Comparison of ENCODE assay signal across 11 cellular contexts in genomic region chr5:158511454-158511853, GRCh38.
DNase-seq lines count a peak whose midpoint lies in the region; ATAC-seq and TF ChIP-seq lines count a peak whose summit lies in the region.
"Had no signal": no experiment of that assay in that cellular context is flagged by ENCODE, and none has a peak within 500 bp of the region (broad histone marks: within the 10 kb centered on the region; RNA-seq: fewer than 3 reads in every experiment).

No MANE protein-coding gene starts in this region.

- peaks cover 0 to 3% (median 0%) of the 10 kb centered on the region in 4 donors for H3K9me3 ChIP-seq in stomach

- H3K27me3 ChIP-seq in stomach, result no peaks in the 10 kb centered on the region

- no peak for TF ChIP-seq POLR2A in stomach (IDR thresholded peaks at IDR 0.05)

- no peaks in the 10 kb centered on the region for H3K4me1 ChIP-seq in stomach

- no peak overlapping the region for H3K27ac ChIP-seq in stomach

- ATAC-seq in GM19043 (IDR thresholded peaks at IDR 0.05; ENCODE audit: low read depth, unreplicated experiment), result peak; percentile 96
- ATAC-seq in HG02678 (IDR thresholded peaks at IDR 0.05; ENCODE audit: unreplicated experiment), result peak; percentile 82
- peak; percentile 93 for ATAC-seq in HG03565 (IDR thresholded peaks at IDR 0.05; ENCODE audit: unreplicated experiment)
- ATAC-seq in HG03045 (IDR thresholded peaks at IDR 0.05; ENCODE audit: unreplicated experiment), result no peak

- DNase-seq in DMS53 treated with DMSO at 0.1 percent for 48 hours (lab: John Stamatoyannopoulos, UW; ENCODE audit: unreplicated experiment), result peak; percentile 5
- no peak for DNase-seq in stimulated activated CD8-positive, alpha-beta memory T cell treated with anti-CD3 and anti-CD28 coated beads, Interleukin-4, amount 100 ng/mL, for 48 hours
- no peak for DNase-seq in stomach
- DNase-seq in activated CD4-positive, alpha-beta T cell treated with anti-CD3 and anti-CD28 coated beads for 48 hours, result no peak
- DNase-seq: activated CD4-positive, CD25-positive, alpha-beta regulatory T cell treated with anti-CD3 and anti-CD28 coated beads, Interleukin-2, amount 50 U/mL, for 72 hours; NCI-H2171; SIG-M5 had no signal

- TF ChIP-seq EP300 in stomach (IDR thresholded peaks at IDR 0.05), result no peak

- H3K36me3 ChIP-seq in stomach, result no peaks in the 10 kb centered on the region

- TF ChIP-seq CTCF in stomach (IDR thresholded peaks at IDR 0.05), result no peak

- H3K4me3 ChIP-seq in stomach, result no peak overlapping the region

- intact Hi-C loops in stomach (cut with DNase I; ENCODE audit: low total_unique reads), result no loop called here
